ENCODE assay signal across 8 cellular contexts in the genomic region with DNA sequence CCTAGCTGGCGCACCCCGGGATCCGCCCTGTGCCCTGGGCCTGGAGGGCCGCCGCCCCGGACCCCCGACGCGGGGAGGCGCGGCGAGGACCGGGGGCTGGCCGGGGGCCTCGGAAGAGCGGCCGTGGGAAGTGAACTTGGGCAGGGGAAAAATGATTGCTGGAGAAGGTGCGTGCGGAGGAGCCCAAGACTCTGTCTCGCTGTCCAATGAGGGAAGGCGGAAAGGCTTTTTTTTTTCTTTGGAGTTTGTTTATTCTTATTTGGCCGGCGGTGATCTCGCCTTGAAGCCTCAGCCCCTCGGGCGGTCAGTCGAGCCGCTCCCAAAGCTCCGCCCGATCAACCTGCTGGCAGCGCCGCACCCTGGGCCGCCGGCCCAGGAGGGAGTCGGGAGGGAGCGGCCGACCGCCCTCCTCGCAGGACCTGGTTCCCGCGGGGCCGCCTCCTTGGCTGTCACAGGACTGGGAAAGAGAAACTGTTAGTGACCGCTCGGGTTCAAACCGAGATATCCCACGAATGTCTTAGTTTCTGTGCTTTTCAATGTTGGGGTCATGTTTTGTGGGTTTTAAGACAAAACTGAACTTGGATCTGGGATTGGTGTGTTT.
DNase-seq lines count a peak whose midpoint lies in the region; ATAC-seq and TF ChIP-seq lines count a peak whose summit lies in the region.

No MANE protein-coding gene starts in this region.

- no peak for TF ChIP-seq CTCF in astrocyte of the spinal cord (IDR thresholded peaks at IDR 0.05; ENCODE audit: low read depth, low read length)
- TF ChIP-seq CTCF in retinal pigment epithelial cell (conservative IDR thresholded peaks at IDR 0.05; ENCODE audit: low read depth, low read length): no peak

- ATAC-seq in HG03460 (IDR thresholded peaks at IDR 0.05; ENCODE audit: unreplicated experiment) (peak; percentile 3), HG02571 (IDR thresholded peaks at IDR 0.05; ENCODE audit: unreplicated experiment) (no peak), GM21619 (IDR thresholded peaks at IDR 0.05; ENCODE audit: unreplicated experiment) (no peak)

- in situ Hi-C loops in astrocyte of the spinal cord (cut with HindIII; ENCODE audit: low sequenced_read_pairs): no loop called here

- peak overlapping the region; percentile 93 for H3K4me3 ChIP-seq in astrocyte of the spinal cord (ENCODE audit: low read depth, low read length)
- peak overlapping the region; percentile 75 for H3K4me3 ChIP-seq in retinal pigment epithelial cell (ENCODE audit: low read length)

- DNase-seq in ELF-1 (ENCODE audit: low read depth, low spot score) (peak; percentile 88), T-helper 2 cell (peak; percentile 13 to 49 (median 19)), astrocyte of the spinal cord (ENCODE audit: low read depth, low spot score) (peak; percentile 75), hypothalamus (lab: John Stamatoyannopoulos, UW) (peak in 50 of 51 donors; percentile 10 to 78 (median 54)), retinal pigment epithelial cell (ENCODE audit: low read depth) (no peak)
